8 cellular contexts compared by ENCODE assay signal in genomic region chr4:89838005-89838404, GRCh38. TPM values are rescaled to one million over a fixed set of nuclear protein-coding genes. Genes with fewer than 3 reads are reported as not detected.
DNase-seq lines count a peak whose midpoint lies in the region; ATAC-seq and TF ChIP-seq lines count a peak whose summit lies in the region.

No MANE protein-coding gene starts in this region.

- H2AFZ ChIP-seq in smooth muscle cell (ENCODE audit: low read depth) = peak overlapping the region; percentile 98

- no peak for DNase-seq in left cardiac atrium
- no peak for DNase-seq in cardiac septum (ENCODE audit: low spot score)
- DNase-seq in WERI-Rb-1 = peak; percentile 36
- no peak for DNase-seq in right atrium auricular region (ENCODE audit: low spot score)
- DNase-seq in smooth muscle cell (lab: John Stamatoyannopoulos, UW; ENCODE audit: unreplicated experiment) = no peak
- no peak for DNase-seq in HK-2 (ENCODE audit: unreplicated experiment)
- no peak for DNase-seq in MV-4-11 (lab: John Stamatoyannopoulos, UW)

- peaks cover 0 to 4% of the 10 kb centered on the region in 2 donors for H3K4me1 ChIP-seq in right atrium auricular region
- H3K4me1 ChIP-seq in smooth muscle cell (ENCODE audit: low read depth) = peaks cover 9% of the 10 kb centered on the region

- peak overlapping the region; percentile 95 for H3K4me2 ChIP-seq in smooth muscle cell

- intact Hi-C loops in left cardiac atrium (cut with DNase I) (no loop called here), cardiac septum (cut with DNase I) (no loop called here)

- ATAC-seq in left cardiac atrium (peak; percentile 16 to 24), HG03571 (IDR thresholded peaks at IDR 0.05; ENCODE audit: unreplicated experiment) (no peak)

- no peaks in the 10 kb centered on the region for H3K36me3 ChIP-seq in WERI-Rb-1
- no peaks in the 10 kb centered on the region for H3K36me3 ChIP-seq in right atrium auricular region
- no peaks in the 10 kb centered on the region for H3K36me3 ChIP-seq in smooth muscle cell (ENCODE audit: low read depth)

- H3K4me3 ChIP-seq in WERI-Rb-1 (ENCODE audit: low read depth, low read length) (peak overlapping the region; percentile 59), right atrium auricular region (peak overlapping the region; percentile 59), smooth muscle cell (peak overlapping the region; percentile 72)

- H3K9ac ChIP-seq in smooth muscle cell (ENCODE audit: low read depth) = no peak overlapping the region

- no peaks in the 10 kb centered on the region for H4K20me1 ChIP-seq in smooth muscle cell (ENCODE audit: low read depth)

- no peaks in the 10 kb centered on the region for H3K79me2 ChIP-seq in smooth muscle cell (ENCODE audit: low read depth)

- TF ChIP-seq CTCF in WERI-Rb-1 (IDR thresholded peaks at IDR 0.05; ENCODE audit: low read depth, low read length) = no peak
- TF ChIP-seq CTCF in right atrium auricular region (IDR thresholded peaks at IDR 0.05) = no peak
- no peak for TF ChIP-seq CTCF in smooth muscle cell (IDR thresholded peaks at IDR 0.05; ENCODE audit: borderline replicate concordance, insufficient read depth, poor library complexity, severe bottlenecking)

- 3% methylated on average over 9 of the region's 9 CpGs for WGBS in smooth muscle cell (ENCODE audit: low lambda C conversion rate)

- peak overlapping the region; percentile 70 for H3K27ac ChIP-seq in WERI-Rb-1
- no peak overlapping the region for H3K27ac ChIP-seq in right atrium auricular region
- H3K27ac ChIP-seq in smooth muscle cell (ENCODE audit: low read depth) = no peak overlapping the region

- no peaks in the 10 kb centered on the region for H3F3A ChIP-seq in smooth muscle cell (ENCODE audit: low read depth)

- H3K9me3 ChIP-seq in WERI-Rb-1 (ENCODE audit: severe bottlenecking) (no peaks in the 10 kb centered on the region), right atrium auricular region (no peaks in the 10 kb centered on the region), smooth muscle cell (replicated peaks; ENCODE audit: low read depth) (no peaks in the 10 kb centered on the region)

- H3K27me3 ChIP-seq in WERI-Rb-1 (ENCODE audit: insufficient read depth, low read depth, severe bottlenecking) (no peaks in the 10 kb centered on the region), right atrium auricular region (no peaks in the 10 kb centered on the region), smooth muscle cell (ENCODE audit: low read depth) (peaks cover 28% of the 10 kb centered on the region)

RNA-seq across cellular contexts. Expression of gene SNCA, which starts 1.0 kb away (rescaled TPM):
- total RNA-seq in left cardiac atrium = 10 to 100 TPM in 1 of 2 donors, 1 to 10 TPM in 1; 10.0 to 12.7 TPM
- 33.6 TPM for total RNA-seq in cardiac septum
- total RNA-seq in right atrium auricular region = 10 to 100 TPM in 1 of 2 donors, 1 to 10 TPM in 1; 8.5 to 23.3 TPM
- total RNA-seq in smooth muscle cell = 0.13 and 0.22 TPM in 2 replicates
- polyA plus RNA-seq in smooth muscle cell = 1.7 and 3.2 TPM in 2 replicates

RNA-seq across cellular contexts. Expression of gene MMRN1, which starts 56.6 kb away (rescaled TPM):
- 10 to 100 TPM in 1 of 2 donors, 1 to 10 TPM in 1; 8.0 to 12.5 TPM for total RNA-seq in left cardiac atrium
- total RNA-seq in cardiac septum = 2.5 TPM
- 10 to 100 TPM in 1 of 2 donors, 1 to 10 TPM in 1; 6.9 to 35.8 TPM for total RNA-seq in right atrium auricular region
- 0.04 TPM in 1 of 2 replicates, not detected in the other for total RNA-seq in smooth muscle cell
- polyA plus RNA-seq in smooth muscle cell = not detected in 2 replicates
